In genomic region chr11:74748211-74749126, GRCh38 we compare ENCODE assay signal across 8 cellular contexts. TPM values are rescaled to one million over a fixed set of nuclear protein-coding genes. Genes with fewer than 3 reads are reported as not detected.
DNase-seq lines count a peak whose midpoint lies in the region; ATAC-seq and TF ChIP-seq lines count a peak whose summit lies in the region.

Gene RNF169, plus strand, starts transcription at chr11:74748849. Its CDS starts 32 bp downstream, at chr11:74748881.

- peak within 1 kb of the TSS; percentile 73 to 76 for H3K9ac ChIP-seq in duodenal mucosa (ENCODE audit: low read depth in 1 of 2, low read length in 2 of 2)

- POLR2A ChIA-PET in activated CD4-positive, alpha-beta memory T cell treated with anti-CD3 and anti-CD28 coated beads for 36 hours (lab: Charles Lee) = interaction anchor here (1.2 to 1.9 kb wide), 3 partner anchors 14 to 32 kb away, joined by 3 to 4 read pairs (median 3); no protein-coding TSS in a partner anchor

- WGBS in lower leg skin, 2 donors = 0 to 1% methylated on average over 37 to 43 of the region's 47 CpGs

- H3K36me3 ChIP-seq in duodenal mucosa (ENCODE audit: control insufficient read depth in 1 of 2, insufficient read depth in 2 of 2, low read length in 2 of 2) = no peaks in the 10 kb centered on the region

- no peaks in the 10 kb centered on the region for H3K27me3 ChIP-seq in duodenal mucosa (ENCODE audit: control insufficient read depth in 1 of 2, insufficient read depth in 2 of 2, low read length in 2 of 2)

- peak within 1 kb of the TSS; percentile 74 for H3K27ac Mint-ChIP-seq in activated CD4-positive, alpha-beta memory T cell treated with anti-CD3 and anti-CD28 coated beads for 36 hours

- H3K4me1 Mint-ChIP-seq in activated CD4-positive, alpha-beta memory T cell treated with anti-CD3 and anti-CD28 coated beads for 36 hours (ENCODE audit: low read depth) = peaks cover 33% of the 10 kb centered on the region

- no peak for TF ChIP-seq POLR2A in lower leg skin (IDR thresholded peaks at IDR 0.05)

- intact Hi-C loops in activated CD4-positive, alpha-beta memory T cell treated with anti-CD3 and anti-CD28 coated beads for 36 hours (cut with micrococcal nuclease) = loop anchor here (1.0 to 10.0 kb wide), 5 partner anchors 20 to 394 kb away; partner anchors contain the start of genes LIPT2 and PGM2L1
- intact Hi-C loops in lower leg skin (cut with DNase I; ENCODE audit: low total_unique reads) = no loop called here

- no peaks in the 10 kb centered on the region for H3K27me3 Mint-ChIP-seq in activated CD4-positive, alpha-beta memory T cell treated with anti-CD3 and anti-CD28 coated beads for 36 hours

- no peaks in the 10 kb centered on the region for H3K9me3 Mint-ChIP-seq in activated CD4-positive, alpha-beta memory T cell treated with anti-CD3 and anti-CD28 coated beads for 36 hours

- peaks cover 17 to 19% of the 10 kb centered on the region in 2 donors for H3K4me1 ChIP-seq in duodenal mucosa (ENCODE audit: control insufficient read depth in 1 of 2, insufficient read depth in 2 of 2, low read length in 2 of 2)

- H3K4me3 ChIP-seq in duodenal mucosa (ENCODE audit: low read depth in 1 of 2, low read length in 2 of 2) (peak within 1 kb of the TSS; percentile 85 to 91), lower leg skin (ENCODE audit: low read depth, poor library complexity, severe bottlenecking) (peak within 1 kb of the TSS; percentile 66)

- CTCF ChIA-PET in activated CD4-positive, alpha-beta memory T cell treated with anti-CD3 and anti-CD28 coated beads for 36 hours (lab: Charles Lee) = interaction anchor here (0.5 to 3.6 kb wide), 6 partner anchors 8 to 46 kb away, joined by 3 to 23 read pairs (median 4); no protein-coding TSS in a partner anchor

- peak; percentile 98 for ATAC-seq in GM19438 (IDR thresholded peaks at IDR 0.05; ENCODE audit: low read depth, unreplicated experiment)
- peak; percentile 95 for ATAC-seq in HG03575 (IDR thresholded peaks at IDR 0.05; ENCODE audit: extremely low read depth, insufficient number of reproducible peaks, low FRiP score, unreplicated experiment)

- TF ChIP-seq CTCF in lower leg skin (IDR thresholded peaks at IDR 0.05) = no peak

- H3K36me3 Mint-ChIP-seq in activated CD4-positive, alpha-beta memory T cell treated with anti-CD3 and anti-CD28 coated beads for 36 hours = peaks cover 2% of the 10 kb centered on the region

- H3K4me3 Mint-ChIP-seq in activated CD4-positive, alpha-beta memory T cell treated with anti-CD3 and anti-CD28 coated beads for 36 hours = peak within 1 kb of the TSS; percentile 91

- DNase-seq in CD1c-positive myeloid dendritic cell (ENCODE audit: extremely low spot score) (peak; percentile 97), NCI-H82 treated with DMSO at 0.1 percent for 48 hours (lab: John Stamatoyannopoulos, UW; ENCODE audit: unreplicated experiment) (peak; percentile 84), lower leg skin (ENCODE audit: low spot score in 2 of 2) (peak; percentile 96 to 98)
- DNase-seq in activated CD4-positive, alpha-beta memory T cell treated with anti-CD3 and anti-CD28 coated beads for 36 hours = peak; percentile 94
- peak; percentile 77 to 85 for DNase-seq in stimulated activated CD4-positive, alpha-beta T cell treated with anti-CD3 and anti-CD28 coated beads, Interleukin-4, amount 100 ng/mL, for 48 hours (ENCODE audit: low read depth in 2 of 2)

- peak within 1 kb of the TSS; percentile 89 for H3K27ac ChIP-seq in duodenal mucosa (ENCODE audit: low read depth, low read length)

- no peaks in the 10 kb centered on the region for H3K9me3 ChIP-seq in duodenal mucosa (ENCODE audit: control insufficient read depth in 1 of 2, low read length in 2 of 2)

RNA-seq across cellular contexts. Expression of gene RNF169, which starts in this region (rescaled TPM):
- total RNA-seq in activated CD4-positive, alpha-beta memory T cell treated with anti-CD3 and anti-CD28 coated beads for 36 hours = 10 to 100 TPM; 14.3 to 14.9 TPM
- 10 to 100 TPM; 17.5 to 23.6 (median 21.6) TPM for total RNA-seq in lower leg skin

Comparison
In these comparisons a context has a peak if more than half of its experiments do, and no peak if none do; other contexts are left out.
1. Peak in every context shown above with its lines: DNase-seq, ATAC-seq, H3K4me3 ChIP-seq and H3K27ac ChIP-seq.